ENCODE assay signal across 1 cellular context in the genomic region with DNA sequence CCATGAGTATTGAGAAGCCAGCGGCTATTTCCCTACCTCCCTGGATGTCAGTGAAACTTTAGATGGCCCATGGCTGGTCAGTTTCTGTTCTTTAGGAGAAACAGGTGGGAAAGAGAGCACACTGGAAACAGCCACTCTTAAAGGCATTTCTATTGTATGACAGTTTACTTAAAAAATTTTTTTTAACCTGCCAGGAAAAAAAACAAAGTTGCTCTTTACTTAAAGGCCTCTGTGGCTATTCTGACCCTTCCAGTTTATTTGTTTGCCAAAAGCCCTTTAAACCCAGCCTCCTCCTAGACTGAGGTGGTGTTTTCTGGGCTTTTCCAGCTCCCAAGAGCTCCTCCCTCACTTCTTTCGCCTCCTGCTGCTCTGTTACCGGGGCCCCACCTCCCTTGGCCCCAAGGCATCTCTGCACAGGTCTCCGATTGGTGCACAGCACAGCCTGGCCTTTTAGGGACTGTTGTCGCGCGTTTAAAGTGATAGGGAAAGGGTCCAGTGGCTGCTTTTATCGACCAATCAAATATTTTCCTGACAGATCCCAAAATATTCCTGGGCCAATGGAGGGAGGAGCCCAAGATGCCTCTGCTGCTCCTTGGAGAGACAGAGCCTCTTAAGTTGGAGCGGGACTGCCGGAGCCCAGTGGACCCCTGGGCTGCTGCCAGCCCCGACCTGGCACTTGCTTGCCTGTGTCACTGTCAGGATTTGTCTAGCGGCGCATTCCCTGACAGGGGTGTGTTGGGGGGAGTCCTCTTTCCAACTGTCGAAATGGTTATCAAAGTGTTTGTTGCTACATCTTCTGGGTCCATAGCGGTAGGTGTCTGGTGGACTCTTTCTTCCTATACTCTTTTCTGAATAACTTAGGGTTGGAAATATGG.
TF ChIP-seq lines count a peak whose summit lies in the region.

A gene (plus strand): TSS at position 639 of the 875 bp plus-strand sequence. CDS start 127 bp downstream, at position 766.

TF ChIP-seq in GM23338, 12 proteins besides CTCF, POLR2A, EP300 and RAD21 (continued from another document):
- TF ChIP-seq, protein P1, sequence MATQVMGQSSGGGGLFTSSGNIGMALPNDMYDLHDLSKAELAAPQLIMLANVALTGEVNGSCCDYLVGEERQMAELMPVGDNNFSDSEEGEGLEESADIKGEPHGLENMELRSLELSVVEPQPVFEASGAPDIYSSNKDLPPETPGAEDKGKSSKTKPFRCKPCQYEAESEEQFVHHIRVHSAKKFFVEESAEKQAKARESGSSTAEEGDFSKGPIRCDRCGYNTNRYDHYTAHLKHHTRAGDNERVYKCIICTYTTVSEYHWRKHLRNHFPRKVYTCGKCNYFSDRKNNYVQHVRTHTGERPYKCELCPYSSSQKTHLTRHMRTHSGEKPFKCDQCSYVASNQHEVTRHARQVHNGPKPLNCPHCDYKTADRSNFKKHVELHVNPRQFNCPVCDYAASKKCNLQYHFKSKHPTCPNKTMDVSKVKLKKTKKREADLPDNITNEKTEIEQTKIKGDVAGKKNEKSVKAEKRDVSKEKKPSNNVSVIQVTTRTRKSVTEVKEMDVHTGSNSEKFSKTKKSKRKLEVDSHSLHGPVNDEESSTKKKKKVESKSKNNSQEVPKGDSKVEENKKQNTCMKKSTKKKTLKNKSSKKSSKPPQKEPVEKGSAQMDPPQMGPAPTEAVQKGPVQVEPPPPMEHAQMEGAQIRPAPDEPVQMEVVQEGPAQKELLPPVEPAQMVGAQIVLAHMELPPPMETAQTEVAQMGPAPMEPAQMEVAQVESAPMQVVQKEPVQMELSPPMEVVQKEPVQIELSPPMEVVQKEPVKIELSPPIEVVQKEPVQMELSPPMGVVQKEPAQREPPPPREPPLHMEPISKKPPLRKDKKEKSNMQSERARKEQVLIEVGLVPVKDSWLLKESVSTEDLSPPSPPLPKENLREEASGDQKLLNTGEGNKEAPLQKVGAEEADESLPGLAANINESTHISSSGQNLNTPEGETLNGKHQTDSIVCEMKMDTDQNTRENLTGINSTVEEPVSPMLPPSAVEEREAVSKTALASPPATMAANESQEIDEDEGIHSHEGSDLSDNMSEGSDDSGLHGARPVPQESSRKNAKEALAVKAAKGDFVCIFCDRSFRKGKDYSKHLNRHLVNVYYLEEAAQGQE (IDR thresholded peaks at IDR 0.05; ENCODE audit: unreplicated experiment), result no peak
- no peak for TF ChIP-seq EZH2phosphoT487 (IDR thresholded peaks at IDR 0.05; ENCODE audit: unreplicated experiment)
